ENCODE assay signal across 1 cellular context in the genomic region with DNA sequence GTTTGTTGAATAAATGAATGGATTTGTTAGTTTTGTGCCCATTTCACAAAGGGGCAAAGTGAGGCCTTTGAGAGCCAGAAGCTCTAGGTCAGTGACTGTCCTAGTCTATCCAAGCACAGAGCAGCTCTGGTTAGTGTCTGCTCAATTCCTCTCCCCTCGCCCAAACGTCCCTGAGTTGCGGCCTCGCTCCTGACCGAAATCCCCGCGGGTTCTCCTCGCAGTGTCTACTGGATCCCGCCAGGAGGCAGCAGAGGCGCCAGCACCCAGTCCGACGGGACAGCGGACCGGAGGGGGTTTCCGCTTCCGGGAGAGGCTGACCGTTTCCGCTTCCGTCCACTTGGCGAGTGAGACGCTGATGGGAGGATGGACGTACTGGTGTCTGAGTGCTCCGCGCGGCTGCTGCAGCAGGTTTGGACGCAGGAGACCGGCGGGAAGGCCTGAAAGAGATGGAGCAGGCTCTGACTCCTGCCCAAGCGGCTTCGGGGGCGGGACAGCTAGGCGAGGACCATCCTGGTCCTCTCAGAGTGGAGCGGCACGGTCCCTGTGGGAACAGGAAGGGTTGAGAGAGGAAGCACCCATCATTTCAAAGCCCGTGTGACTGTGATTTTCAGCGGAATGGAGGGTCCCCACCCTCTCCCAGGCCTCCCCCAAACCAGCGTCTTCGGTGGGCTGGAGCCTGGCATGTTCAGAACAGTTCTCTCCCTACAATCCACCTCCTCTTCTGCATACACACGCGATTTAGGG.
A peak's percentile ranks its signal among the peaks of the same experiment; 100 is the strongest.
TF ChIP-seq lines count a peak whose summit lies in the region.

A gene (plus strand): TSS at position 336 of the 744 bp plus-strand sequence. CDS start 28 bp downstream, at position 364.

TF ChIP-seq in K562, 482 proteins besides CTCF, POLR2A, EP300 and RAD21 (continued from another document and continues in another):
- TF ChIP-seq, protein P1, sequence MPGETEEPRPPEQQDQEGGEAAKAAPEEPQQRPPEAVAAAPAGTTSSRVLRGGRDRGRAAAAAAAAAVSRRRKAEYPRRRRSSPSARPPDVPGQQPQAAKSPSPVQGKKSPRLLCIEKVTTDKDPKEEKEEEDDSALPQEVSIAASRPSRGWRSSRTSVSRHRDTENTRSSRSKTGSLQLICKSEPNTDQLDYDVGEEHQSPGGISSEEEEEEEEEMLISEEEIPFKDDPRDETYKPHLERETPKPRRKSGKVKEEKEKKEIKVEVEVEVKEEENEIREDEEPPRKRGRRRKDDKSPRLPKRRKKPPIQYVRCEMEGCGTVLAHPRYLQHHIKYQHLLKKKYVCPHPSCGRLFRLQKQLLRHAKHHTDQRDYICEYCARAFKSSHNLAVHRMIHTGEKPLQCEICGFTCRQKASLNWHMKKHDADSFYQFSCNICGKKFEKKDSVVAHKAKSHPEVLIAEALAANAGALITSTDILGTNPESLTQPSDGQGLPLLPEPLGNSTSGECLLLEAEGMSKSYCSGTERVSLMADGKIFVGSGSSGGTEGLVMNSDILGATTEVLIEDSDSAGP (CRISPR knock-in tag; IDR thresholded peaks at IDR 0.05), result no peak
- TF ChIP-seq ZNF766 (CRISPR knock-in tag; conservative IDR thresholded peaks at IDR 0.05) (no peak), ZNF79 (CRISPR knock-in tag; IDR thresholded peaks at IDR 0.05; ENCODE audit: low read depth) (no peak), HDAC3 (IDR thresholded peaks at IDR 0.05; ENCODE audit: borderline replicate concordance, partially characterized antibody) (no peak), ZNF551 (CRISPR knock-in tag; IDR thresholded peaks at IDR 0.05) (no peak), PHB (CRISPR knock-in tag; IDR thresholded peaks at IDR 0.05) (no peak), SIN3A (IDR thresholded peaks at IDR 0.05; ENCODE audit: borderline replicate concordance in 2 of 2, control insufficient read depth in 1 of 2, low read depth in 2 of 2, low read length in 2 of 2) (peak in 1 of 2 experiments; percentile 89; a peak in 1 of 4 replicates), SRSF9 (IDR thresholded peaks at IDR 0.05; ENCODE audit: borderline replicate concordance, low read depth, low read length) (no peak), CHD4 (IDR thresholded peaks at IDR 0.05; ENCODE audit: insufficient read depth, insufficient replicate concordance, low read depth, low read length, poor library complexity, severe bottlenecking) (no peak), PHF21A (IDR thresholded peaks at IDR 0.05; ENCODE audit: borderline replicate concordance, low read depth) (no peak), PHF8 (IDR thresholded peaks at IDR 0.05; ENCODE audit: borderline replicate concordance, low read length) (peak; percentile 100), HOXB6 (CRISPR knock-in tag; IDR thresholded peaks at IDR 0.05; ENCODE audit: borderline replicate concordance) (no peak), HDAC6 (IDR thresholded peaks at IDR 0.05; ENCODE audit: low read depth, low read length) (no peak), SREBF2 (CRISPR knock-in tag; IDR thresholded peaks at IDR 0.05) (no peak), MYNN (IDR thresholded peaks at IDR 0.05) (no peak), MYNN (CRISPR knock-in tag; IDR thresholded peaks at IDR 0.05) (no peak), FUS (optimal IDR thresholded peaks at IDR 0.05; ENCODE audit: low read depth, low read length) (no peak), ZFP36 (IDR thresholded peaks at IDR 0.05; ENCODE audit: low read depth, low read length, partially characterized antibody) (peak; percentile 37), CREBBP (IDR thresholded peaks at IDR 0.05; ENCODE audit: low read depth, low read length) (no peak), MTA3 (IDR thresholded peaks at IDR 0.05; ENCODE audit: borderline replicate concordance) (peak; percentile 58; the same call in 1 of the 2 replicates), ZC3H8 (IDR thresholded peaks at IDR 0.05) (no peak), BRF1 (IDR thresholded peaks at IDR 0.05; ENCODE audit: borderline replicate concordance, extremely low read depth, insufficient read length) (no peak), ZNF175 (CRISPR knock-in tag; IDR thresholded peaks at IDR 0.05; ENCODE audit: low read depth) (no peak)
- TF ChIP-seq, protein P2, sequence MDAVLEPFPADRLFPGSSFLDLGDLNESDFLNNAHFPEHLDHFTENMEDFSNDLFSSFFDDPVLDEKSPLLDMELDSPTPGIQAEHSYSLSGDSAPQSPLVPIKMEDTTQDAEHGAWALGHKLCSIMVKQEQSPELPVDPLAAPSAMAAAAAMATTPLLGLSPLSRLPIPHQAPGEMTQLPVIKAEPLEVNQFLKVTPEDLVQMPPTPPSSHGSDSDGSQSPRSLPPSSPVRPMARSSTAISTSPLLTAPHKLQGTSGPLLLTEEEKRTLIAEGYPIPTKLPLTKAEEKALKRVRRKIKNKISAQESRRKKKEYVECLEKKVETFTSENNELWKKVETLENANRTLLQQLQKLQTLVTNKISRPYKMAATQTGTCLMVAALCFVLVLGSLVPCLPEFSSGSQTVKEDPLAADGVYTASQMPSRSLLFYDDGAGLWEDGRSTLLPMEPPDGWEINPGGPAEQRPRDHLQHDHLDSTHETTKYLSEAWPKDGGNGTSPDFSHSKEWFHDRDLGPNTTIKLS (IDR thresholded peaks at IDR 0.05; ENCODE audit: borderline replicate concordance, low read depth), result peak; percentile 94
- TF ChIP-seq, protein P3, sequence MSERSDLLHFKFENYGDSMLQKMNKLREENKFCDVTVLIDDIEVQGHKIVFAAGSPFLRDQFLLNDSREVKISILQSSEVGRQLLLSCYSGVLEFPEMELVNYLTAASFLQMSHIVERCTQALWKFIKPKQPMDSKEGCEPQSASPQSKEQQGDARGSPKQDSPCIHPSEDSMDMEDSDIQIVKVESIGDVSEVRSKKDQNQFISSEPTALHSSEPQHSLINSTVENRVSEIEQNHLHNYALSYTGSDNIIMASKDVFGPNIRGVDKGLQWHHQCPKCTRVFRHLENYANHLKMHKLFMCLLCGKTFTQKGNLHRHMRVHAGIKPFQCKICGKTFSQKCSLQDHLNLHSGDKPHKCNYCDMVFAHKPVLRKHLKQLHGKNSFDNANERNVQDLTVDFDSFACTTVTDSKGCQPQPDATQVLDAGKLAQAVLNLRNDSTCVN (CRISPR knock-in tag; IDR thresholded peaks at IDR 0.05), result 0 out of 2 replicates have a peak, but pooled peaks have one; percentile 6
- TF ChIP-seq, protein P4, sequence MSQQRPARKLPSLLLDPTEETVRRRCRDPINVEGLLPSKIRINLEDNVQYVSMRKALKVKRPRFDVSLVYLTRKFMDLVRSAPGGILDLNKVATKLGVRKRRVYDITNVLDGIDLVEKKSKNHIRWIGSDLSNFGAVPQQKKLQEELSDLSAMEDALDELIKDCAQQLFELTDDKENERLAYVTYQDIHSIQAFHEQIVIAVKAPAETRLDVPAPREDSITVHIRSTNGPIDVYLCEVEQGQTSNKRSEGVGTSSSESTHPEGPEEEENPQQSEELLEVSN (IDR thresholded peaks at IDR 0.05; ENCODE audit: borderline replicate concordance in 1 of 2, extremely low read depth in 1 of 2, insufficient read depth in 1 of 2, insufficient read length in 1 of 2, low read depth in 1 of 2, low read length in 1 of 2, poor library complexity in 1 of 2, severe bottlenecking in 1 of 2), result peak in 1 of 2 experiments; percentile 60
- TF ChIP-seq, protein P5, sequence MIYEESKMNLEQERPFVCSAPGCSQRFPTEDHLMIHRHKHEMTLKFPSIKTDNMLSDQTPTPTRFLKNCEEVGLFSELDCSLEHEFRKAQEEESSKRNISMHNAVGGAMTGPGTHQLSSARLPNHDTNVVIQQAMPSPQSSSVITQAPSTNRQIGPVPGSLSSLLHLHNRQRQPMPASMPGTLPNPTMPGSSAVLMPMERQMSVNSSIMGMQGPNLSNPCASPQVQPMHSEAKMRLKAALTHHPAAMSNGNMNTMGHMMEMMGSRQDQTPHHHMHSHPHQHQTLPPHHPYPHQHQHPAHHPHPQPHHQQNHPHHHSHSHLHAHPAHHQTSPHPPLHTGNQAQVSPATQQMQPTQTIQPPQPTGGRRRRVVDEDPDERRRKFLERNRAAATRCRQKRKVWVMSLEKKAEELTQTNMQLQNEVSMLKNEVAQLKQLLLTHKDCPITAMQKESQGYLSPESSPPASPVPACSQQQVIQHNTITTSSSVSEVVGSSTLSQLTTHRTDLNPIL (CRISPR knock-in tag; IDR thresholded peaks at IDR 0.05), result no peak
- TF ChIP-seq, protein P6, sequence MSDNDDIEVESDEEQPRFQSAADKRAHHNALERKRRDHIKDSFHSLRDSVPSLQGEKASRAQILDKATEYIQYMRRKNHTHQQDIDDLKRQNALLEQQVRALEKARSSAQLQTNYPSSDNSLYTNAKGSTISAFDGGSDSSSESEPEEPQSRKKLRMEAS (CRISPR knock-in tag; IDR thresholded peaks at IDR 0.05), result no peak
- TF ChIP-seq, protein P7, sequence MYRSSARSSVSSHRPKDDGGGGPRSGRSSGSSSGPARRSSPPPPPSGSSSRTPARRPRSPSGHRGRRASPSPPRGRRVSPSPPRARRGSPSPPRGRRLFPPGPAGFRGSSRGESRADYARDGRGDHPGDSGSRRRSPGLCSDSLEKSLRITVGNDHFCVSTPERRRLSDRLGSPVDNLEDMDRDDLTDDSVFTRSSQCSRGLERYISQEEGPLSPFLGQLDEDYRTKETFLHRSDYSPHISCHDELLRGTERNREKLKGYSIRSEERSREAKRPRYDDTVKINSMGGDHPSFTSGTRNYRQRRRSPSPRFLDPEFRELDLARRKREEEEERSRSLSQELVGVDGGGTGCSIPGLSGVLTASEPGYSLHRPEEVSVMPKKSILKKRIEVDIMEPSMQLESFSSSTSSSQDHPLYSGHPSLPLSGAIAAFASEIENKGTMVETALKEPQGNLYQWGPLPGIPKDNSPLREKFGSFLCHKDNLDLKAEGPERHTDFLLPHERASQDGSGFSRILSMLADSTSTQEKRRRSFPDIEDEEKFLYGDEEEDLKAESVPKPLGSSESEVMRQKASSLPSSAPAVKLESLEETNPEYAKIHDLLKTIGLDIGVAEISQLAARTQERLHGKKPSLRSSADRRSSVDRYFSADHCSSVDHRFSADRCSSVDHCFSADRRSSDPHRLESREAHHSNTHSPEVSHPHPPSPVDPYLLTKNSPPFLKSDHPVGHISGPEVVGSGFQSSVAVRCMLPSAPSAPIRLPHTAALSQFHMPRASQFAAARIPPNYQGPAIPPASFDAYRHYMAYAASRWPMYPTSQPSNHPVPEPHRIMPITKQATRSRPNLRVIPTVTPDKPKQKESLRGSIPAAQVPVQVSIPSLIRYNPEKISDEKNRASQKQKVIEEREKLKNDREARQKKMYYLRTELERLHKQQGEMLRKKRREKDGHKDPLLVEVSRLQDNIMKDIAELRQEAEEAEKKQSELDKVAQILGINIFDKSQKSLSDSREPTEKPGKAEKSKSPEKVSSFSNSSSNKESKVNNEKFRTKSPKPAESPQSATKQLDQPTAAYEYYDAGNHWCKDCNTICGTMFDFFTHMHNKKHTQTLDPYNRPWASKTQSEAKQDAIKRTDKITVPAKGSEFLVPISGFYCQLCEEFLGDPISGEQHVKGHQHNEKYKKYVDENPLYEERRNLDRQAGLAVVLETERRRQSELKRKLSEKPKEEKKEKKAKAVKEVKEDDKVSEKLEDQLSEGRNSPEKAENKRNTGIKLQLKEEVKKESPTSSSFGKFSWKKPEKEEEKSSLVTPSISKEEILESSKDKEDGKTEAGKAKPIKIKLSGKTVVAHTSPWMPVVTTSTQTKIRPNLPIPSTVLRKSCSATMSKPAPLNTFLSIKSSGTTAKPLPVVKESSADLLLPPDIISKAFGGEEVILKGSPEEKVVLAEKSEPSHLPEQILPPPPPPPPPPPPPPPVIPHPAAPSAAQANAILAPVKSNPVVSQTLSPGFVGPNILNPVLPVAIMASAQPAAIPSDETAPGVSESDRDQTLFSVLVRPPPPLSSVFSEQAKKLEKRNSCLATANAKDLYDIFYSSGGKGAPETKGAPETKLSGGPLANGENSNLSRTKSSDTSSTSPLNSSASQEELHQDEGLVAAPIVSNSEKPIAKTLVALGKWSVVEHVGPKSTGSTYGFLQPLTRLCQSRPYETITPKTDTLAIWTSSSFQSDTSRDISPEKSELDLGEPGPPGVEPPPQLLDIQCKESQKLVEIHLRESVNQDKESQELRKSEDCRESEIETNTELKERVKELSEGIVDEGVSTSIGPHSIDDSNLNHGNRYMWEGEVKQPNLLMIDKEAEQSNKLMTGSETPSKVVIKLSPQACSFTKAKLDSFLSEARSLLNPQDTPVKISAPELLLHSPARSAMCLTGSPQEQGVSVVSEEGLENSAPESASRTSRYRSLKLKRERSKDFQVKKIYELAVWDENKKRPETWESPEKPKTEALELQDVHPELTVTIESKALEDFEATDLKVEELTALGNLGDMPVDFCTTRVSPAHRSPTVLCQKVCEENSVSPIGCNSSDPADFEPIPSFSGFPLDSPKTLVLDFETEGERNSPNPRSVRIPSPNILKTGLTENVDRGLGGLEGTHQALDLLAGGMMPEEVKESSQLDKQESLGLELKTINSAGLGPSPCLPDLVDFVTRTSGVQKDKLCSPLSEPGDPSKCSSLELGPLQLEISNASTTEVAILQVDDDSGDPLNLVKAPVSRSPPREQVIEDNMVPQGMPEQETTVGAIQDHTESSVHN (IDR thresholded peaks at IDR 0.05; ENCODE audit: borderline replicate concordance in 1 of 2, low read depth in 1 of 2), result no peak
- TF ChIP-seq, protein P8, sequence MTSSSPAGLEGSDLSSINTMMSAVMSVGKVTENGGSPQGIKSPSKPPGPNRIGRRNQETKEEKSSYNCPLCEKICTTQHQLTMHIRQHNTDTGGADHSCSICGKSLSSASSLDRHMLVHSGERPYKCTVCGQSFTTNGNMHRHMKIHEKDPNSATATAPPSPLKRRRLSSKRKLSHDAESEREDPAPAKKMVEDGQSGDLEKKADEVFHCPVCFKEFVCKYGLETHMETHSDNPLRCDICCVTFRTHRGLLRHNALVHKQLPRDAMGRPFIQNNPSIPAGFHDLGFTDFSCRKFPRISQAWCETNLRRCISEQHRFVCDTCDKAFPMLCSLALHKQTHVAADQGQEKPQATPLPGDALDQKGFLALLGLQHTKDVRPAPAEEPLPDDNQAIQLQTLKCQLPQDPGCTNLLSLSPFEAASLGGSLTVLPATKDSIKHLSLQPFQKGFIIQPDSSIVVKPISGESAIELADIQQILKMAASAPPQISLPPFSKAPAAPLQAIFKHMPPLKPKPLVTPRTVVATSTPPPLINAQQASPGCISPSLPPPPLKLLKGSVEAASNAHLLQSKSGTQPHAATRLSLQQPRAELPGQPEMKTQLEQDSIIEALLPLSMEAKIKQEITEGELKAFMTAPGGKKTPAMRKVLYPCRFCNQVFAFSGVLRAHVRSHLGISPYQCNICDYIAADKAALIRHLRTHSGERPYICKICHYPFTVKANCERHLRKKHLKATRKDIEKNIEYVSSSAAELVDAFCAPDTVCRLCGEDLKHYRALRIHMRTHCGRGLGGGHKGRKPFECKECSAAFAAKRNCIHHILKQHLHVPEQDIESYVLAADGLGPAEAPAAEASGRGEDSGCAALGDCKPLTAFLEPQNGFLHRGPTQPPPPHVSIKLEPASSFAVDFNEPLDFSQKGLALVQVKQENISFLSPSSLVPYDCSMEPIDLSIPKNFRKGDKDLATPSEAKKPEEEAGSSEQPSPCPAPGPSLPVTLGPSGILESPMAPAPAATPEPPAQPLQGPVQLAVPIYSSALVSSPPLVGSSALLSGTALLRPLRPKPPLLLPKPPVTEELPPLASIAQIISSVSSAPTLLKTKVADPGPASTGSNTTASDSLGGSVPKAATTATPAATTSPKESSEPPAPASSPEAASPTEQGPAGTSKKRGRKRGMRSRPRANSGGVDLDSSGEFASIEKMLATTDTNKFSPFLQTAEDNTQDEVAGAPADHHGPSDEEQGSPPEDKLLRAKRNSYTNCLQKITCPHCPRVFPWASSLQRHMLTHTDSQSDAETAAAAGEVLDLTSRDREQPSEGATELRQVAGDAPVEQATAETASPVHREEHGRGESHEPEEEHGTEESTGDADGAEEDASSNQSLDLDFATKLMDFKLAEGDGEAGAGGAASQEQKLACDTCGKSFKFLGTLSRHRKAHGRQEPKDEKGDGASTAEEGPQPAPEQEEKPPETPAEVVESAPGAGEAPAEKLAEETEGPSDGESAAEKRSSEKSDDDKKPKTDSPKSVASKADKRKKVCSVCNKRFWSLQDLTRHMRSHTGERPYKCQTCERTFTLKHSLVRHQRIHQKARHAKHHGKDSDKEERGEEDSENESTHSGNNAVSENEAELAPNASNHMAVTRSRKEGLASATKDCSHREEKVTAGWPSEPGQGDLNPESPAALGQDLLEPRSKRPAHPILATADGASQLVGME (CRISPR knock-in tag; IDR thresholded peaks at IDR 0.05), result no peak
